Comparison of ENCODE assay signal across 10 cellular contexts in genomic region chr2:237482485-237482884, GRCh38. TPM values are rescaled to one million over a fixed set of nuclear protein-coding genes. Genes with fewer than 3 reads are reported as not detected.
A peak's percentile ranks its signal among the peaks of the same experiment; 100 is the strongest.
DNase-seq lines count a peak whose midpoint lies in the region; ATAC-seq and TF ChIP-seq lines count a peak whose summit lies in the region.
"Had no signal": no experiment of that assay in that cellular context is flagged by ENCODE, and none has a peak within 500 bp of the region (broad histone marks: within the 10 kb centered on the region; RNA-seq: fewer than 3 reads in every experiment).

No MANE protein-coding gene starts in this region.

- H3K4me1 ChIP-seq in ACC112 (ENCODE audit: control insufficient read depth, insufficient read depth, low read length, unreplicated experiment) (peaks cover 35% of the 10 kb centered on the region), mucosa of stomach (ENCODE audit: control insufficient read depth, insufficient read depth, low read length) (peaks cover 35% of the 10 kb centered on the region)

- peaks cover 32% of the 10 kb centered on the region for H3K79me2 ChIP-seq in ACC112 (ENCODE audit: control insufficient read depth, insufficient read depth, low read length, unreplicated experiment)

- H3K9me3 Mint-ChIP-seq in activated naive CD8-positive, alpha-beta T cell treated with anti-CD3 and anti-CD28 coated beads for 36 hours, result no peaks in the 10 kb centered on the region

- no peak for TF ChIP-seq CTCF in epithelial cell of esophagus (IDR thresholded peaks at IDR 0.05; ENCODE audit: insufficient read depth, low read depth, low read length, missing control alignments)

- DNase-seq in NCI-H2029 treated with DMSO at 0.1 percent for 48 hours (lab: John Stamatoyannopoulos, UW) (peak; percentile 84), epithelial cell of esophagus (ENCODE audit: low read depth) (peak; percentile 54), NCI-H2171 treated with DMSO at 0.1 percent for 48 hours (lab: John Stamatoyannopoulos, UW) (no peak)
- no peak for DNase-seq in activated naive CD8-positive, alpha-beta T cell treated with anti-CD3 and anti-CD28 coated beads for 36 hours
- DNase-seq: CD4-positive, CD25-positive, alpha-beta regulatory T cell; NCI-H1930 had no signal

- H3K27me3 Mint-ChIP-seq in activated naive CD8-positive, alpha-beta T cell treated with anti-CD3 and anti-CD28 coated beads for 36 hours, result peaks cover 51% of the 10 kb centered on the region

- H3K36me3 ChIP-seq in ACC112 (ENCODE audit: insufficient read depth, low read length), result no peaks in the 10 kb centered on the region
- H3K36me3 ChIP-seq in mucosa of stomach (ENCODE audit: control insufficient read depth, insufficient read depth, low read length), result no peaks in the 10 kb centered on the region

- peak overlapping the region; percentile 65 for H3K27ac ChIP-seq in ACC112 (ENCODE audit: low read depth, low read length)

- H3K9me3 ChIP-seq in mucosa of stomach (ENCODE audit: control insufficient read depth, low read length), result no peaks in the 10 kb centered on the region

- ATAC-seq in HG02588 (IDR thresholded peaks at IDR 0.05; ENCODE audit: unreplicated experiment) (no peak), GM18498 (IDR thresholded peaks at IDR 0.05; ENCODE audit: unreplicated experiment) (no peak)

- H3K4me3 ChIP-seq in ACC112 (ENCODE audit: low read depth, low read length) (no peak overlapping the region), epithelial cell of esophagus (ENCODE audit: low read length) (no peak overlapping the region), mucosa of stomach (ENCODE audit: low read length) (no peak overlapping the region)

- no peaks in the 10 kb centered on the region for H3K36me3 Mint-ChIP-seq in activated naive CD8-positive, alpha-beta T cell treated with anti-CD3 and anti-CD28 coated beads for 36 hours
- H3K36me3 Mint-ChIP-seq: CD4-positive, CD25-positive, alpha-beta regulatory T cell had no signal

- H2AFZ ChIP-seq in ACC112 (ENCODE audit: low read length, unreplicated experiment), result peak overlapping the region; percentile 40

- H3K4me3 Mint-ChIP-seq in activated naive CD8-positive, alpha-beta T cell treated with anti-CD3 and anti-CD28 coated beads for 36 hours, result no peak overlapping the region
- H3K4me3 Mint-ChIP-seq: CD4-positive, CD25-positive, alpha-beta regulatory T cell had no signal

- peaks cover 2% of the 10 kb centered on the region for H3K4me1 Mint-ChIP-seq in activated naive CD8-positive, alpha-beta T cell treated with anti-CD3 and anti-CD28 coated beads for 36 hours

- no peak overlapping the region for H3K27ac Mint-ChIP-seq in activated naive CD8-positive, alpha-beta T cell treated with anti-CD3 and anti-CD28 coated beads for 36 hours
- H3K27ac Mint-ChIP-seq: CD4-positive, CD25-positive, alpha-beta regulatory T cell had no signal

- H3K27me3 ChIP-seq in ACC112 (ENCODE audit: insufficient read depth, low read length) (no peaks in the 10 kb centered on the region), mucosa of stomach (ENCODE audit: control insufficient read depth, insufficient read depth, low read length) (peaks cover 8% of the 10 kb centered on the region)

- peak overlapping the region; percentile 73 for H3K9ac ChIP-seq in mucosa of stomach (ENCODE audit: low read length)

RNA-seq across cellular contexts. Expression of gene MLPH, which starts 4.6 kb away (rescaled TPM):
- not detected for total RNA-seq in activated naive CD8-positive, alpha-beta T cell treated with anti-CD3 and anti-CD28 coated beads for 36 hours

Comparison
In these comparisons a context has a peak if more than half of its experiments do, and no peak if none do; other contexts are left out.
1. DNase-seq: peak in NCI-H2029 treated with DMSO at 0.1 percent for 48 hours (single experiment) and epithelial cell of esophagus (single experiment); none in activated naive CD8-positive, alpha-beta T cell treated with anti-CD3 and anti-CD28 coated beads for 36 hours (single experiment) and NCI-H2171 treated with DMSO at 0.1 percent for 48 hours (single experiment).